Comparison of ENCODE assay signal across 8 cellular contexts in the genomic region with DNA sequence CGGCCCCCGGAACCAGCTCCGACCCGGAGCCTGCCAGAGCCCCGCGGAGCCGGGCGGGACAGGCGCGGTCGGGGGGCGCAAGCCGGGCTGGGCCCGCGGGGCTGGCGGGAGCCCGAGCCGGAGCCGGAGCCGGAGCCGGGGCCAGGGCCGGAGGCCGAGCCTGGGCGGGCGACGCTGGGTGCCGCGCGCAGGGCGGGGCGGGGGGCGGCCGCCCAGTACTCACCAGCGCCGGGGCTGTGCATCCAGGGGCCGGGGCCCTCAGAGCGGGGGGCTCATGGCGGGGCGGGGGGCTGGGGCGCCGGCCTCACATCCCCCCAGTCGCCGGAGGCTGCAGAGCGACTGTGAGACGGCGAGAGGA. TPM values are rescaled to one million over a fixed set of nuclear protein-coding genes. Genes with fewer than 3 reads are reported as not detected.
A peak's percentile ranks its signal among the peaks of the same experiment; 100 is the strongest.
DNase-seq lines count a peak whose midpoint lies in the region; ATAC-seq and TF ChIP-seq lines count a peak whose summit lies in the region.

No MANE protein-coding gene starts in this region.

- peaks cover 44% of the 10 kb centered on the region for H3K4me1 ChIP-seq in body of pancreas

- peak; percentile 26 for ATAC-seq in HG03045 (IDR thresholded peaks at IDR 0.05; ENCODE audit: unreplicated experiment)
- ATAC-seq in body of pancreas, result peak; percentile 28
- peak; percentile 24 for ATAC-seq in memory B cell (ENCODE audit: low read depth)

- intact Hi-C loops in body of pancreas (cut with DNase I), result no loop called here

- H3K9me3 Mint-ChIP-seq in memory B cell, result no peaks in the 10 kb centered on the region

- TF ChIP-seq POLR2A in body of pancreas (IDR thresholded peaks at IDR 0.05), result no peak

- no peaks in the 10 kb centered on the region for H3K27me3 ChIP-seq in body of pancreas

- H3K36me3 ChIP-seq in body of pancreas (replicated peaks in 1 of 2; ENCODE audit: insufficient read depth in 1 of 2, low read depth in 2 of 2), result no peaks in the 10 kb centered on the region

- WGBS in body of pancreas, 2 donors, result 0% methylated on average over 22 of the region's 46 CpGs; no CpG with 5 or more reads in 1 of the 2 donors

- no peaks in the 10 kb centered on the region for H3K9me3 ChIP-seq in body of pancreas

- no peaks in the 10 kb centered on the region for H3K36me3 Mint-ChIP-seq in memory B cell

- TF ChIP-seq CTCF in GM12865 (IDR thresholded peaks at IDR 0.05; ENCODE audit: insufficient read depth, low read depth, low read length, missing control alignments) (no peak), body of pancreas (IDR thresholded peaks at IDR 0.05) (no peak)

- peak overlapping the region; percentile 56 for H3K4me3 ChIP-seq in GM12865 (ENCODE audit: low read depth, low read length)
- peak overlapping the region; percentile 40 to 43 for H3K4me3 ChIP-seq in body of pancreas

- no peaks in the 10 kb centered on the region for H3K27me3 Mint-ChIP-seq in memory B cell

- peak overlapping the region; percentile 93 for H3K4me3 Mint-ChIP-seq in memory B cell

- peaks cover 52% of the 10 kb centered on the region for H3K4me1 Mint-ChIP-seq in memory B cell

- peak overlapping the region; percentile 81 to 95 (median 94) for H3K27ac ChIP-seq in body of pancreas

- no peak overlapping the region for H3K27ac Mint-ChIP-seq in memory B cell

- DNase-seq in GM12865 (ENCODE audit: low read depth), result no peak
- no peak for DNase-seq in body of pancreas
- no peak for DNase-seq in memory B cell (ENCODE audit: low spot score in 2 of 2)
- no peak for DNase-seq in NCI-H510A treated with DMSO at 0.1 percent for 48 hours (lab: John Stamatoyannopoulos, UW)
- no peak for DNase-seq in OCI-M2 (lab: John Stamatoyannopoulos, UW; ENCODE audit: unreplicated experiment)
- no peak for DNase-seq in HUDEP-2 (lab: John Stamatoyannopoulos, UW; ENCODE audit: unreplicated experiment in 76 of 76)
- no peak for DNase-seq in stimulated activated CD4-positive, alpha-beta T cell treated with anti-CD3 and anti-CD28 coated beads, Interleukin-15, amount 100 ng/mL, for 24 hours

RNA-seq across cellular contexts. Expression of a gene that starts 0.2 kb away (rescaled TPM):
- total RNA-seq in body of pancreas, result 10 to 100 TPM; 26.2 to 26.7 TPM

RNA-seq across cellular contexts. Expression of a gene that starts 46.5 kb away (rescaled TPM):
- total RNA-seq in body of pancreas, result 10 to 100 TPM; 12.7 to 22.1 TPM
